In genomic region chr7:128783143-128783799, GRCh38 we compare ENCODE assay signal across 1 cellular context.
TF ChIP-seq lines count a peak whose summit lies in the region.

No MANE protein-coding gene starts in this region.

TF ChIP-seq in K562, 482 proteins besides CTCF, POLR2A, EP300 and RAD21 (continues in another document):
- TF ChIP-seq HNRNPL (IDR thresholded peaks at IDR 0.05; ENCODE audit: low read depth, low read length): 0 out of 2 replicates have a peak, but pooled peaks have one; percentile 43
- TF ChIP-seq XRCC4 (IDR thresholded peaks at IDR 0.05; ENCODE audit: extremely low read depth, insufficient read depth, insufficient read length): no peak
- no peak for TF ChIP-seq ZNF184 (CRISPR knock-in tag; IDR thresholded peaks at IDR 0.05)
- TF ChIP-seq CBFA2T2 (conservative IDR thresholded peaks at IDR 0.05): peak; percentile 38
- peak; percentile 73; the same call in 1 of the 2 replicates for TF ChIP-seq KLF13 (tag; IDR thresholded peaks at IDR 0.05; ENCODE audit: borderline replicate concordance, low read depth)
- peak; percentile 56; the same call in 1 of the 2 replicates for TF ChIP-seq ETV5 (CRISPR knock-in tag; IDR thresholded peaks at IDR 0.05; ENCODE audit: low read depth)
- peak; percentile 78 for TF ChIP-seq CHD2 (IDR thresholded peaks at IDR 0.05; ENCODE audit: low read depth, low read length)
- peak; percentile 35; the same call in 1 of the 2 replicates for TF ChIP-seq ZBTB33 (CRISPR knock-in tag; IDR thresholded peaks at IDR 0.05)
- TF ChIP-seq CC2D1A (IDR thresholded peaks at IDR 0.05): peak; percentile 64; the same call in 1 of the 2 replicates
- TF ChIP-seq NRF1 (conservative IDR thresholded peaks at IDR 0.05 in 1 of 2, IDR thresholded peaks at IDR 0.05 in 1 of 2): peak; percentile 26 to 32; a peak in 3 of 4 replicates
- no peak for TF ChIP-seq NCOA4 (IDR thresholded peaks at IDR 0.05; ENCODE audit: partially characterized antibody)
- TF ChIP-seq NR0B1 (IDR thresholded peaks at IDR 0.05; ENCODE audit: partially characterized antibody): no peak
- peak; percentile 100 for TF ChIP-seq POLR2H (tag; IDR thresholded peaks at IDR 0.05; ENCODE audit: low read depth)
- TF ChIP-seq E2F4 (CRISPR knock-in tag; IDR thresholded peaks at IDR 0.05; ENCODE audit: low read depth): no peak
- TF ChIP-seq GATAD2A (IDR thresholded peaks at IDR 0.05): peak; percentile 89
- TF ChIP-seq TEAD2 (tag; IDR thresholded peaks at IDR 0.05): 0 out of 2 replicates have a peak, but pooled peaks have one; percentile 18
- TF ChIP-seq BRD4 (IDR thresholded peaks at IDR 0.05): peak; percentile 98
- peak; percentile 62; the same call in 1 of the 2 replicates for TF ChIP-seq ZNF668 (CRISPR knock-in tag; IDR thresholded peaks at IDR 0.05)
- TF ChIP-seq HNRNPH1 (optimal IDR thresholded peaks at IDR 0.05; ENCODE audit: low read depth, low read length): no peak
- 0 out of 4 replicates have a peak, but pooled peaks of 1 of the 2 experiments have one; percentile 9 for TF ChIP-seq MLX (CRISPR knock-in tag; conservative IDR thresholded peaks at IDR 0.05)
- no peak for TF ChIP-seq MED1 (CRISPR knock-in tag; IDR thresholded peaks at IDR 0.05; ENCODE audit: borderline replicate concordance)
- peak; percentile 57; the same call in 1 of the 2 replicates for TF ChIP-seq ZNF384 (IDR thresholded peaks at IDR 0.05; ENCODE audit: low read depth, low read length)
- no peak for TF ChIP-seq ATF1 (CRISPR knock-in tag; IDR thresholded peaks at IDR 0.05)
- TF ChIP-seq ATF1 (tag; IDR thresholded peaks at IDR 0.05): peak; percentile 87
- peak; percentile 88; the same call in 1 of the 2 replicates for TF ChIP-seq HDAC8 (tag; IDR thresholded peaks at IDR 0.05)
- TF ChIP-seq ESRRA (IDR thresholded peaks at IDR 0.05; ENCODE audit: borderline replicate concordance, low read depth): peak; percentile 61; the same call in 1 of the 2 replicates
- no peak; the same call in 1 of the 2 replicates for TF ChIP-seq THRB (CRISPR knock-in tag; conservative IDR thresholded peaks at IDR 0.05)
- no peak for TF ChIP-seq ZBTB26 (CRISPR knock-in tag; IDR thresholded peaks at IDR 0.05)
- TF ChIP-seq SNRNP70 (optimal IDR thresholded peaks at IDR 0.05; ENCODE audit: low read depth, low read length): peak; percentile 34
- peak; percentile 83 for TF ChIP-seq ZNF407 (IDR thresholded peaks at IDR 0.05; ENCODE audit: low read depth)
- TF ChIP-seq LARP7 (IDR thresholded peaks at IDR 0.05): peak; percentile 15; the same call in 1 of the 2 replicates
- TF ChIP-seq ZNF121 (CRISPR knock-in tag; conservative IDR thresholded peaks at IDR 0.05): peak; percentile 92
- TF ChIP-seq ZNF165 (CRISPR knock-in tag; IDR thresholded peaks at IDR 0.05; ENCODE audit: borderline replicate concordance): 0 out of 2 replicates have a peak, but pooled peaks have one; percentile 13
- TF ChIP-seq CHAMP1 (IDR thresholded peaks at IDR 0.05): 0 out of 2 replicates have a peak, but pooled peaks have one; percentile 57
- TF ChIP-seq SMAD4 (CRISPR knock-in tag; conservative IDR thresholded peaks at IDR 0.05): peak; percentile 84
- TF ChIP-seq ID3 (CRISPR knock-in tag; IDR thresholded peaks at IDR 0.05): no peak
- peak; percentile 68; the same call in 1 of the 2 replicates for TF ChIP-seq ID3 (tag; IDR thresholded peaks at IDR 0.05)
